Comparison of ENCODE assay signal across 9 cellular contexts in the genomic region with DNA sequence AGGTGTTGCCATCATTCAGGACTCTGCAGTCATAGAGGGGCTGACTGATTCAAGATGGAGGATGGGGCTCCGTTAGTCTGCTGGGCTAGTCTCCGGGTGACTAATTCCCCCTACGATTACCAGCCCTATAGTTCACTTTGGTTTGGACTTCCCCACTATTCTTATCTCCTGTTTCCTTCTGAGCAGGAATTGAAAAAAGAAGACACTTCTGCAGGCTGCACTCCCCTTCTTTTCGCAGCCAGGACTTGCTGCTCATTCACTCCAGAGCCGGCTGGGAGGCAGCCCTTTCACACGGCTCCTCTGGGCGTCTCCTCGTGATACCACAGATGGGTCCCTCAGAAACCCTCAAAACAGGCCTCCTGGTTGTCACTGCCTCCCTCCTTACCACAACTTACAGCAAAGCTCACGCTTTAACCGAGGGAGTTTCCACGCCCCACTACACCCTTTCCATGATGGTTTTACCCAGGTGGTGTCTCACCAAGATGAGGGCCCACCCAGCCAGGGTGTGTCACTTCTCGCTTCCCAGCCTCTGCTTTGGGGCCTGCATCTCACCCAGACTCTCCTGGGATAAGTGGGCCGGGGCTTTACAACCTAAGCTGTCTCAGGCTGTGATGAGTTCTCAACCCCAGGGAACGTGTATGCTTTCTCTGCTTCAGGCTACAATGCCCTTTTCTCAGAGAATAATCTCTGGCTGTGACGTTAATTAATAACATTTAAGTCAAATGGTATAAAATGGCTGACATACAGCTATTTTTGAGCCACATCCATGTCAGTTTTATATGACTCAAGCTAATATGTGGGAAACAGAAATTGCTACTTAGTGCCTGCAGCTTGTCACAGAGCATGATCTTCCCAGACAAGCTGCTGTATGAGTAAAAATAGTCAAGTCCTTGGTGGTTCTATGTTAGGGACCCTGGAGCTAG. TPM values are rescaled to one million over a fixed set of nuclear protein-coding genes. Genes with fewer than 3 reads are reported as not detected.
DNase-seq lines count a peak whose midpoint lies in the region; ATAC-seq lines count a peak whose summit lies in the region.
"Had no signal": no experiment of that assay in that cellular context is flagged by ENCODE, and none has a peak within 500 bp of the region (broad histone marks: within the 10 kb centered on the region; RNA-seq: fewer than 3 reads in every experiment).

No MANE protein-coding gene starts in this region.

- H3K9me3 Mint-ChIP-seq in activated naive CD4-positive, alpha-beta T cell treated with anti-CD3 and anti-CD28 coated beads for 36 hours, result no peaks in the 10 kb centered on the region

- peaks cover 25% of the 10 kb centered on the region for H3K4me1 Mint-ChIP-seq in activated naive CD4-positive, alpha-beta T cell treated with anti-CD3 and anti-CD28 coated beads for 36 hours (ENCODE audit: low read depth)

- no peak for ATAC-seq in GM21515 (IDR thresholded peaks at IDR 0.05; ENCODE audit: unreplicated experiment)

- intact Hi-C loops in activated naive CD4-positive, alpha-beta T cell treated with anti-CD3 and anti-CD28 coated beads for 36 hours (cut with micrococcal nuclease), result loop anchor here (1.0 to 10.0 kb wide), 4 partner anchors 13 to 1187 kb away; a partner anchor contains a TSS

- peak overlapping the region; percentile 39 for H3K4me3 Mint-ChIP-seq in activated naive CD4-positive, alpha-beta T cell treated with anti-CD3 and anti-CD28 coated beads for 36 hours

- H3K27me3 Mint-ChIP-seq in activated naive CD4-positive, alpha-beta T cell treated with anti-CD3 and anti-CD28 coated beads for 36 hours (ENCODE audit: low read depth), result no peaks in the 10 kb centered on the region

- CTCF ChIA-PET in activated naive CD4-positive, alpha-beta T cell treated with anti-CD3 and anti-CD28 coated beads for 36 hours (lab: Charles Lee), result interaction anchor here (1.6 to 3.7 kb wide), 3 partner anchors 20 to 141 kb away, joined by 3 to 25 read pairs (median 5); no protein-coding TSS in a partner anchor

- DNase-seq in CMK (ENCODE audit: low read depth), result peak; percentile 67
- peak; percentile 57 for DNase-seq in activated CD4-positive, CD25-positive, alpha-beta regulatory T cell treated with anti-CD3 and anti-CD28 coated beads, Interleukin-2, amount 50 U/mL, for 72 hours
- peak; percentile 83 for DNase-seq in activated naive CD4-positive, alpha-beta T cell treated with anti-CD3 and anti-CD28 coated beads for 36 hours
- DNase-seq in stimulated activated CD4-positive, alpha-beta T cell treated with anti-CD3 and anti-CD28 coated beads, Interleukin-2, amount 100 ng/mL, for 4 hours (ENCODE audit: low read depth), result peak; percentile 59
- no peak for DNase-seq in SKM-1 (lab: John Stamatoyannopoulos, UW; ENCODE audit: unreplicated experiment)
- no peak for DNase-seq in epidermal melanocyte (ENCODE audit: insufficient read length, low spot score)
- no peak for DNase-seq in NOMO-1 treated with DMSO at 0.1 percent for 48 hours (lab: John Stamatoyannopoulos, UW; ENCODE audit: unreplicated experiment)
- DNase-seq: heart left ventricle had no signal

- H3K36me3 Mint-ChIP-seq in activated naive CD4-positive, alpha-beta T cell treated with anti-CD3 and anti-CD28 coated beads for 36 hours (ENCODE audit: low read depth), result no peaks in the 10 kb centered on the region

- peak overlapping the region; percentile 92 for H3K27ac Mint-ChIP-seq in activated naive CD4-positive, alpha-beta T cell treated with anti-CD3 and anti-CD28 coated beads for 36 hours

RNA-seq across cellular contexts. Expression of a gene that starts 11.9 kb away (rescaled TPM):
- total RNA-seq in activated naive CD4-positive, alpha-beta T cell treated with anti-CD3 and anti-CD28 coated beads for 36 hours, result not detected

Comparison
In these comparisons a context has a peak if more than half of its experiments do, and no peak if none do; other contexts are left out.
1. DNase-seq: peak in CMK (single experiment), activated CD4-positive, CD25-positive, alpha-beta regulatory T cell treated with anti-CD3 and anti-CD28 coated beads, Interleukin-2, amount 50 U/mL, for 72 hours (single experiment), activated naive CD4-positive, alpha-beta T cell treated with anti-CD3 and anti-CD28 coated beads for 36 hours (single experiment) and stimulated activated CD4-positive, alpha-beta T cell treated with anti-CD3 and anti-CD28 coated beads, Interleukin-2, amount 100 ng/mL, for 4 hours (single experiment); none in SKM-1 (single experiment), epidermal melanocyte (single experiment) and NOMO-1 treated with DMSO at 0.1 percent for 48 hours (single experiment).